ENCODE assay signal across 29 cellular contexts in genomic region chr1:36493524-36493923, GRCh38. TPM values are rescaled to one million over a fixed set of nuclear protein-coding genes. Genes with fewer than 3 reads are reported as not detected.
DNase-seq lines count a peak whose midpoint lies in the region; ATAC-seq, FAIRE-seq and TF ChIP-seq lines count a peak whose summit lies in the region.
"Had no signal": no experiment of that assay in that cellular context is flagged by ENCODE, and none has a peak within 500 bp of the region (broad histone marks: within the 10 kb centered on the region; RNA-seq: fewer than 3 reads in every experiment).

No MANE protein-coding gene starts in this region.

- in situ Hi-C loops in HepG2 (cut with HindIII; ENCODE audit: extremely low pct_ligation_motif_present, low pct_unique_long_range_greater_than_20kb) (no loop called here), K562 (cut with MboI) (no loop called here)

- TF ChIP-seq RAD21 in HepG2 (CRISPR knock-in tag; IDR thresholded peaks at IDR 0.05) = no peak
- TF ChIP-seq RAD21 in K562 (CRISPR knock-in tag; conservative IDR thresholded peaks at IDR 0.05 in 1 of 2, IDR thresholded peaks at IDR 0.05 in 1 of 2) = no peak

- H3K79me2 ChIP-seq in HepG2 (ENCODE audit: insufficient read depth, low read length) (no peaks in the 10 kb centered on the region), K562 (ENCODE audit: control insufficient read depth, insufficient read depth, low read length) (no peaks in the 10 kb centered on the region), trophoblast cell (ENCODE audit: control insufficient read depth, insufficient read depth, low read length, poor library complexity) (no peaks in the 10 kb centered on the region)

- FAIRE-seq in HepG2 (lab: Jason Lieb, UNC) = no peak
- FAIRE-seq in K562 (lab: Jason Lieb, UNC) = no peak
- peak; percentile 55 for FAIRE-seq in urothelium cell line (lab: Jason Lieb, UNC)
- FAIRE-seq: A549, GM12891, GM18507 had no signal

- H3K4me1 ChIP-seq in HepG2 (ENCODE audit: insufficient read depth, low read length) (peaks cover 28% of the 10 kb centered on the region), right lobe of liver (no peaks in the 10 kb centered on the region), K562 (replicated peaks in 1 of 2; ENCODE audit: control insufficient read depth in 2 of 2, insufficient read depth in 2 of 2, low read length in 2 of 2) (peaks cover 16 to 22% of the 10 kb centered on the region in 2 experiments), trophoblast cell (ENCODE audit: control insufficient read depth in 1 of 2, insufficient read depth in 2 of 2, low read length in 2 of 2) (no peaks in the 10 kb centered on the region)
- H3K4me1 ChIP-seq: A549 had no signal

- TF ChIP-seq CTCF in HepG2 (CRISPR knock-in tag; IDR thresholded peaks at IDR 0.05) = no peak
- TF ChIP-seq CTCF in right lobe of liver (IDR thresholded peaks at IDR 0.05) = no peak
- TF ChIP-seq CTCF in K562 (IDR thresholded peaks at IDR 0.05 in 2 of 3, conservative IDR thresholded peaks at IDR 0.05 in 1 of 3; ENCODE audit: insufficient read depth in 2 of 3, low read depth in 1 of 3, low read length in 3 of 3) = no peak

- no peak for TF ChIP-seq EP300 in HepG2 (IDR thresholded peaks at IDR 0.05; ENCODE audit: low read depth in 2 of 2, low read length in 2 of 2)
- no peak for TF ChIP-seq EP300 in HepG2 (CRISPR knock-in tag; IDR thresholded peaks at IDR 0.05; ENCODE audit: borderline replicate concordance)
- TF ChIP-seq EP300 in K562 (IDR thresholded peaks at IDR 0.05; ENCODE audit: low read length) = no peak

- 67% methylated on average over 9 of the region's 9 CpGs for WGBS in HepG2 (ENCODE audit: low lambda C conversion rate)
- WGBS in right lobe of liver (ENCODE audit: insufficient coverage, low coverage, low lambda C conversion rate, missing lambda C conversion rate) = 78% methylated on average over 8 of the region's 9 CpGs
- 55% methylated on average over 9 of the region's 9 CpGs for WGBS in K562 (ENCODE audit: insufficient coverage, low coverage, missing lambda C conversion rate)
- 100% methylated on average over 2 of the region's 9 CpGs for WGBS in trophoblast cell (ENCODE audit: extremely low coverage, insufficient coverage, insufficient read length)

- H3K9me3 ChIP-seq in HepG2 (ENCODE audit: low read length) (no peaks in the 10 kb centered on the region), right lobe of liver (no peaks in the 10 kb centered on the region), K562 (replicated peaks; ENCODE audit: control insufficient read depth, insufficient read depth, low read depth, low read length) (no peaks in the 10 kb centered on the region), trophoblast cell (ENCODE audit: insufficient read depth, low read depth, low read length) (no peaks in the 10 kb centered on the region)
- H3K9me3 ChIP-seq: A549 had no signal

- H3K4me3 ChIP-seq in HepG2 (replicated peaks in 1 of 3; ENCODE audit: insufficient read depth in 1 of 3, low read depth in 2 of 3, low read length in 3 of 3) (no peak overlapping the region), right lobe of liver (no peak overlapping the region), K562 (no peak overlapping the region), trophoblast cell (ENCODE audit: low read depth, low read length) (no peak overlapping the region)
- H3K4me3 ChIP-seq: A549, GM23338 had no signal

- H3K4me2 ChIP-seq in HepG2 (ENCODE audit: low read depth, low read length) = no peak overlapping the region
- no peak overlapping the region for H3K4me2 ChIP-seq in K562 (ENCODE audit: insufficient read depth, low read length)
- H3K4me2 ChIP-seq in trophoblast cell (ENCODE audit: low read length) = no peak overlapping the region
- H3K4me2 ChIP-seq: A549, GM23338 had no signal

- H4K20me1 ChIP-seq in HepG2 (ENCODE audit: insufficient read depth, low read length) = no peaks in the 10 kb centered on the region
- H4K20me1 ChIP-seq in K562 (replicated peaks; ENCODE audit: control insufficient read depth, insufficient read depth, low read length) = no peaks in the 10 kb centered on the region

- no peak overlapping the region for H2BK12ac ChIP-seq in trophoblast cell (ENCODE audit: low read length)

- no peak overlapping the region for H2BK5ac ChIP-seq in trophoblast cell (ENCODE audit: low read depth, low read length, poor library complexity)

- CTCF ChIA-PET in HepG2 (lab: Yijun Ruan, JAX; ENCODE audit: low intra/inter-chr PET ratio, low total read pairs) (no interaction called here), K562 (lab: Yijun Ruan, JAX; ENCODE audit: low intra/inter-chr PET ratio) (no interaction called here)

- H4K12ac ChIP-seq in trophoblast cell (ENCODE audit: low read depth, low read length) = no peak overlapping the region

- H3K36me3 ChIP-seq in HepG2 (replicated peaks in 1 of 2; ENCODE audit: control insufficient read depth in 1 of 2, insufficient read depth in 2 of 2, low read length in 2 of 2) (no peaks in the 10 kb centered on the region), right lobe of liver (no peaks in the 10 kb centered on the region), K562 (ENCODE audit: control insufficient read depth, insufficient read depth, low read length) (no peaks in the 10 kb centered on the region), trophoblast cell (ENCODE audit: control insufficient read depth in 1 of 2, insufficient read depth in 2 of 2, low read length in 2 of 2) (no peaks in the 10 kb centered on the region)

- no peak for ATAC-seq in HepG2
- ATAC-seq in right lobe of liver = no peak
- no peak for ATAC-seq in K562
- ATAC-seq in HG03521 (IDR thresholded peaks at IDR 0.05; ENCODE audit: unreplicated experiment) = no peak
- ATAC-seq: A549, GM23338, HCT116 had no signal

- no peak overlapping the region for H2BK120ac ChIP-seq in trophoblast cell (ENCODE audit: insufficient read depth, low read length, poor library complexity)

- no peak overlapping the region for H2AFZ ChIP-seq in HepG2 (ENCODE audit: low read length)
- H2AFZ ChIP-seq in K562 (ENCODE audit: low read depth, low read length) = no peak overlapping the region
- H2AFZ ChIP-seq in trophoblast cell (ENCODE audit: insufficient read depth, low read length, poor library complexity) = no peak overlapping the region
- H2AFZ ChIP-seq: GM23338 had no signal

- intact Hi-C loops in HepG2 (cut with micrococcal nuclease; ENCODE audit: unreplicated experiment) = no loop called here
- intact Hi-C loops in right lobe of liver (cut with DNase I) = no loop called here
- intact Hi-C loops in K562 (cut with micrococcal nuclease) = no loop called here

- H3K23ac ChIP-seq in trophoblast cell (ENCODE audit: low read length) = no peak overlapping the region

- no peak overlapping the region for H4K91ac ChIP-seq in trophoblast cell (ENCODE audit: low read depth, low read length)

- no peak overlapping the region for H2AK5ac ChIP-seq in trophoblast cell (ENCODE audit: low read length)

- H3K9me1 ChIP-seq in K562 (ENCODE audit: control insufficient read depth, insufficient read depth, low read length) = no peaks in the 10 kb centered on the region

- no peak overlapping the region for H3K4ac ChIP-seq in trophoblast cell (ENCODE audit: low read depth, low read length)

- no peak for DNase-seq in HepG2 (ENCODE audit: low spot score)
- DNase-seq in right lobe of liver = no peak
- no peak for DNase-seq in K562 (ENCODE audit: extremely low read depth in 1 of 4, low spot score in 3 of 4)
- peak; percentile 39 for DNase-seq in mesenteric fat pad (ENCODE audit: low spot score)
- DNase-seq in urothelium cell line (ENCODE audit: low spot score) = no peak
- DNase-seq in T-helper 2 cell = no peak
- no peak for DNase-seq in trophoblast cell
- DNase-seq: 8988T; ACHN; AML-193; C1 segment of cervical spinal cord; Calu3; CD4-positive, alpha-beta memory T cell; COR-L47; DMS53; DMS79 treated with DMSO at 0.1 percent for 48 hours; GF-D8; H9; HFFc6 had no signal

- POLR2A ChIA-PET in HepG2 (lab: Yijun Ruan, JAX) = no interaction called here
- POLR2A ChIA-PET in K562 (lab: Yijun Ruan, JAX) = interaction anchor here (0.7 kb wide), 1 partner anchor 383 kb away, joined by 3 read pairs; no protein-coding TSS in a partner anchor

- TF ChIP-seq POLR2A in HepG2 (IDR thresholded peaks at IDR 0.05; ENCODE audit: insufficient read depth in 1 of 2, low read depth in 2 of 2, low read length in 2 of 2) (no peak), right lobe of liver (IDR thresholded peaks at IDR 0.05) (no peak), K562 (conservative IDR thresholded peaks at IDR 0.05) (no peak)

- no peak overlapping the region for H3K27ac ChIP-seq in HepG2 (ENCODE audit: extremely low read length, insufficient read depth, low read length)
- H3K27ac ChIP-seq in right lobe of liver = no peak overlapping the region
- no peak overlapping the region for H3K27ac ChIP-seq in K562 (ENCODE audit: extremely low read depth, low read depth, low read length)
- H3K27ac ChIP-seq in trophoblast cell (ENCODE audit: low read depth, low read length) = no peak overlapping the region
- H3K27ac ChIP-seq: A549 had no signal

- BruUV-seq in HepG2 (replicated peaks; lab: Mats Ljungman, UMichigan) (no TSS peak), K562 (replicated peaks; lab: Mats Ljungman, UMichigan) (no TSS peak)

- H4K8ac ChIP-seq in trophoblast cell (ENCODE audit: low read depth, low read length) = no peak overlapping the region

- H3K27me3 ChIP-seq in HepG2 (ENCODE audit: control insufficient read depth in 1 of 2, insufficient read depth in 2 of 2, low read length in 2 of 2) = no peaks in the 10 kb centered on the region
- H3K27me3 ChIP-seq in right lobe of liver = no peaks in the 10 kb centered on the region
- peaks cover 4 to 5% of the 10 kb centered on the region in 2 experiments; a peak in 3 of 5 replicates for H3K27me3 ChIP-seq in K562 (ENCODE audit: control insufficient read depth in 2 of 2, insufficient read depth in 2 of 2, low read length in 2 of 2)
- no peaks in the 10 kb centered on the region for H3K27me3 ChIP-seq in trophoblast cell (ENCODE audit: insufficient read depth, low read length)

- no peak overlapping the region for H3K9ac ChIP-seq in HepG2 (ENCODE audit: insufficient read depth, low read depth, low read length)
- no peak overlapping the region for H3K9ac ChIP-seq in K562 (ENCODE audit: insufficient read depth in 1 of 2, low read depth in 2 of 2, low read length in 2 of 2)
- no peak overlapping the region for H3K9ac ChIP-seq in trophoblast cell (ENCODE audit: low read length)

- no peak overlapping the region for H3K18ac ChIP-seq in trophoblast cell (ENCODE audit: low read length)

- H3K14ac ChIP-seq in trophoblast cell (ENCODE audit: low read length) = no peak overlapping the region

- no peaks in the 10 kb centered on the region for H3K79me1 ChIP-seq in trophoblast cell (ENCODE audit: low read length)

RNA-seq across cellular contexts. Expression of gene CSF3R, which starts 10.8 kb away (rescaled TPM):
- total RNA-seq in HepG2 (2016; rRNA removed; fragmentation: Illumina TruSeq; extraction: Trizol) = 3.5 and 11.9 TPM in 2 replicates
- 2.8 and 3.1 TPM in 2 replicates for total RNA-seq in HepG2 (2016; cell fraction: cytosol; rRNA removed; fragmentation: Illumina TruSeq; extraction: Trizol; ENCODE audit: low read depth)
- 3.2 and 11.8 TPM in 2 replicates for total RNA-seq in HepG2 (2016; cell fraction: insoluble cytoplasmic fraction; rRNA removed; fragmentation: Illumina TruSeq; extraction: Trizol)
- 5.6 and 6.3 TPM in 2 replicates for total RNA-seq in HepG2 (2016; cell fraction: membrane; rRNA removed; fragmentation: Illumina TruSeq; extraction: Trizol)
- 17.4 and 18.5 TPM in 2 replicates for total RNA-seq in HepG2 (2016; cell fraction: nucleus; rRNA removed; fragmentation: Illumina TruSeq; extraction: Trizol)
- 28.8 and 45.4 TPM in 2 replicates for polyA plus RNA-seq in HepG2 (2011; rRNA removed)
- polyA plus RNA-seq in HepG2 (2011; cell fraction: cytosol; rRNA removed) = 14.7 and 16.4 TPM in 2 replicates
- 91.0 and 108 TPM in 2 replicates for polyA plus RNA-seq in HepG2 (2011; cell fraction: nucleus; rRNA removed)
- polyA plus RNA-seq in HepG2 (2012) = 30.0 and 40.7 TPM in 2 replicates
- 2.0 and 2.5 TPM in 2 replicates for polyA plus RNA-seq in HepG2 (2016; cell fraction: cytosol; fragmentation: Illumina TruSeq; extraction: Trizol; ENCODE audit: low read depth)
- polyA plus RNA-seq in HepG2 (2016; cell fraction: insoluble cytoplasmic fraction; fragmentation: Illumina TruSeq; extraction: Trizol; ENCODE audit: low read depth) = 5.0 and 5.6 TPM in 2 replicates
- 5.1 and 5.2 TPM in 2 replicates for polyA plus RNA-seq in HepG2 (2016; cell fraction: membrane; fragmentation: Illumina TruSeq; extraction: Trizol; ENCODE audit: low read depth)
- polyA plus RNA-seq in HepG2 (2016; cell fraction: nucleus; fragmentation: Illumina TruSeq; extraction: Trizol; ENCODE audit: insufficient read depth, low read depth) = 40.8 and 46.3 TPM in 2 replicates
- 1.5 and 20.2 TPM in 2 replicates for polyA minus RNA-seq in HepG2 (2011; rRNA and poly(A)+ RNA removed; ENCODE audit: low replicate concordance)
- polyA minus RNA-seq in HepG2 (2011; cell fraction: cytosol; rRNA and poly(A)+ RNA removed) = 6.9 and 10.3 TPM in 2 replicates
- polyA minus RNA-seq in HepG2 (2011; cell fraction: nucleus; rRNA and poly(A)+ RNA removed) = 28.3 and 40.9 TPM in 2 replicates
- 10 to 100 TPM in 3 of 6 experiments, 1 to 10 TPM in 3; 4.1 to 14.0 (median 9.5) TPM for total RNA-seq in right lobe of liver
- total RNA-seq in K562 (2011; cell fraction: chromatin; rRNA removed; ENCODE audit: low replicate concordance) = 2.6 and 2.7 TPM in 2 replicates
- 1.5 and 2.0 TPM in 2 replicates for total RNA-seq in K562 (2011; cell fraction: nucleolus; rRNA removed)
- total RNA-seq in K562 (2011; cell fraction: nucleoplasm; rRNA removed) = 0.95 and 1.7 TPM in 2 replicates
- total RNA-seq in K562 (2014; rRNA removed) = 0.32 and 0.78 TPM in 2 replicates
- total RNA-seq in K562 (2014; rRNA removed; fragmentation: Illumina TruSeq; extraction: Trizol) = 0.03 and 0.22 TPM in 2 replicates
- 0.54 and 0.79 TPM in 2 replicates for total RNA-seq in K562 (2015; rRNA removed; fragmentation: Illumina TruSeq; extraction: Trizol)
- 0.25 and 0.71 TPM in 2 replicates for total RNA-seq in K562 (2021)
- 0.21 and 0.57 TPM in 2 replicates for polyA plus RNA-seq in K562 (2011; rRNA removed)
- 0.18 and 0.35 TPM in 2 replicates for polyA plus RNA-seq in K562 (2011; cell fraction: cytosol; rRNA removed)
- polyA plus RNA-seq in K562 (2011; cell fraction: nucleus; rRNA removed) = 1.3 and 1.6 TPM in 2 replicates
- 0.92 and 13.0 TPM in 2 replicates for polyA plus RNA-seq in K562 (2012)
- polyA plus RNA-seq in K562 (2014; fragmentation: Illumina TruSeq; extraction: Trizol) = 0.40 and 0.48 TPM in 2 replicates
- polyA plus RNA-seq in K562 (2014; fragmentation: Nextera tagmentation; extraction: Ambion mirVana) = under 1 TPM in 1 of 2 experiments, not detected in 1; 0.21 TPM
- 0.50 and 0.86 TPM in 2 replicates for polyA plus RNA-seq in K562 (2014; rRNA removed)
- 0.25 and 0.36 TPM in 2 replicates for polyA minus RNA-seq in K562 (2011; rRNA and poly(A)+ RNA removed)
- polyA minus RNA-seq in K562 (2011; cell fraction: cytosol; rRNA and poly(A)+ RNA removed) = not detected in 2 replicates
- polyA minus RNA-seq in K562 (2011; cell fraction: nucleus; rRNA and poly(A)+ RNA removed) = 0.78 and 1.3 TPM in 2 replicates
- 82.0 TPM for total RNA-seq in mesenteric fat pad
- polyA plus RNA-seq in trophoblast cell (2013) = 55.8 and 63.8 TPM in 2 replicates
- total RNA-seq: Calu3, Daoy, G401, GM23338, H4, H9, HFFc6 had no signal
- polyA plus RNA-seq: A549; BJ; CD4-positive, alpha-beta memory T cell; GM23338 had no signal

RNA-seq across cellular contexts. Expression of gene MRPS15, which starts 29.3 kb away (rescaled TPM):
- total RNA-seq in HepG2 (2016; rRNA removed; fragmentation: Illumina TruSeq; extraction: Trizol) (113 and 137 TPM in 2 replicates), right lobe of liver (10 to 100 TPM; 44.9 to 63.6 (median 55.1) TPM), K562 (2014; rRNA removed) (209 and 251 TPM in 2 replicates), K562 (2014; rRNA removed; fragmentation: Illumina TruSeq; extraction: Trizol) (156 and 166 TPM in 2 replicates), K562 (2015; rRNA removed; fragmentation: Illumina TruSeq; extraction: Trizol) (148 and 156 TPM in 2 replicates), K562 (2021) (144 and 164 TPM in 2 replicates), mesenteric fat pad (83.4 TPM)
- 206 and 254 TPM in 2 replicates for total RNA-seq in HepG2 (2016; cell fraction: cytosol; rRNA removed; fragmentation: Illumina TruSeq; extraction: Trizol; ENCODE audit: low read depth)
- total RNA-seq in HepG2 (2016; cell fraction: insoluble cytoplasmic fraction; rRNA removed; fragmentation: Illumina TruSeq; extraction: Trizol) = 122 and 135 TPM in 2 replicates
- 170 and 207 TPM in 2 replicates for total RNA-seq in HepG2 (2016; cell fraction: membrane; rRNA removed; fragmentation: Illumina TruSeq; extraction: Trizol)
- 55.2 and 55.8 TPM in 2 replicates for total RNA-seq in HepG2 (2016; cell fraction: nucleus; rRNA removed; fragmentation: Illumina TruSeq; extraction: Trizol)
- polyA plus RNA-seq in HepG2 (2011; rRNA removed) (53.3 and 59.0 TPM in 2 replicates), K562 (2011; rRNA removed) (119 and 149 TPM in 2 replicates), K562 (2014; fragmentation: Illumina TruSeq; extraction: Trizol) (223 and 237 TPM in 2 replicates), K562 (2014; fragmentation: Nextera tagmentation; extraction: Ambion mirVana) (100 to 1,000 TPM in 1 of 2 experiments, 10 to 100 TPM in 1; 62.9 to 107 TPM), K562 (2014; rRNA removed) (250 and 286 TPM in 2 replicates)
- polyA plus RNA-seq in HepG2 (2011; cell fraction: cytosol; rRNA removed) = 63.3 and 64.9 TPM in 2 replicates
- polyA plus RNA-seq in HepG2 (2011; cell fraction: nucleus; rRNA removed) = 32.6 and 45.2 TPM in 2 replicates
- 46.7 and 60.7 TPM in 2 replicates for polyA plus RNA-seq in HepG2 (2012)
- 258 and 349 TPM in 2 replicates for polyA plus RNA-seq in HepG2 (2016; cell fraction: cytosol; fragmentation: Illumina TruSeq; extraction: Trizol; ENCODE audit: low read depth)
- 167 TPM in 2 replicates for polyA plus RNA-seq in HepG2 (2016; cell fraction: insoluble cytoplasmic fraction; fragmentation: Illumina TruSeq; extraction: Trizol; ENCODE audit: low read depth)
- 198 and 246 TPM in 2 replicates for polyA plus RNA-seq in HepG2 (2016; cell fraction: membrane; fragmentation: Illumina TruSeq; extraction: Trizol; ENCODE audit: low read depth)
- polyA plus RNA-seq in HepG2 (2016; cell fraction: nucleus; fragmentation: Illumina TruSeq; extraction: Trizol; ENCODE audit: insufficient read depth, low read depth) = 109 and 110 TPM in 2 replicates
- 12.8 and 22.8 TPM in 2 replicates for polyA minus RNA-seq in HepG2 (2011; rRNA and poly(A)+ RNA removed; ENCODE audit: low replicate concordance)
- polyA minus RNA-seq in HepG2 (2011; cell fraction: cytosol; rRNA and poly(A)+ RNA removed) = 16.6 and 17.9 TPM in 2 replicates
- 21.8 and 27.1 TPM in 2 replicates for polyA minus RNA-seq in HepG2 (2011; cell fraction: nucleus; rRNA and poly(A)+ RNA removed)
- 49.1 and 50.5 TPM in 2 replicates for total RNA-seq in K562 (2011; cell fraction: chromatin; rRNA removed; ENCODE audit: low replicate concordance)
- total RNA-seq in K562 (2011; cell fraction: nucleolus; rRNA removed) = 46.1 and 55.5 TPM in 2 replicates
- total RNA-seq in K562 (2011; cell fraction: nucleoplasm; rRNA removed) = 59.8 and 81.0 TPM in 2 replicates
- polyA plus RNA-seq in K562 (2011; cell fraction: cytosol; rRNA removed) = 89.3 and 95.0 TPM in 2 replicates
- polyA plus RNA-seq in K562 (2011; cell fraction: nucleus; rRNA removed) = 47.9 and 56.5 TPM in 2 replicates
- polyA plus RNA-seq in K562 (2012) = 112 and 119 TPM in 2 replicates
- 79.2 and 97.3 TPM in 2 replicates for polyA minus RNA-seq in K562 (2011; rRNA and poly(A)+ RNA removed)
- 31.1 and 33.4 TPM in 2 replicates for polyA minus RNA-seq in K562 (2011; cell fraction: cytosol; rRNA and poly(A)+ RNA removed)
- polyA minus RNA-seq in K562 (2011; cell fraction: nucleus; rRNA and poly(A)+ RNA removed) = 15.9 and 31.7 TPM in 2 replicates
- 170 and 174 TPM in 2 replicates for polyA plus RNA-seq in trophoblast cell (2013)

RNA-seq across cellular contexts. Expression of gene OSCP1, which starts 43.3 kb away (rescaled TPM):
- 0.60 and 0.86 TPM in 2 replicates for total RNA-seq in HepG2 (2016; rRNA removed; fragmentation: Illumina TruSeq; extraction: Trizol)
- total RNA-seq in HepG2 (2016; cell fraction: cytosol; rRNA removed; fragmentation: Illumina TruSeq; extraction: Trizol; ENCODE audit: low read depth) = 0.71 and 1.1 TPM in 2 replicates
- 1.0 and 1.6 TPM in 2 replicates for total RNA-seq in HepG2 (2016; cell fraction: insoluble cytoplasmic fraction; rRNA removed; fragmentation: Illumina TruSeq; extraction: Trizol)
- total RNA-seq in HepG2 (2016; cell fraction: membrane; rRNA removed; fragmentation: Illumina TruSeq; extraction: Trizol) = 0.72 and 1.4 TPM in 2 replicates
- 0.34 and 1.4 TPM in 2 replicates for total RNA-seq in HepG2 (2016; cell fraction: nucleus; rRNA removed; fragmentation: Illumina TruSeq; extraction: Trizol)
- polyA plus RNA-seq in HepG2 (2011; rRNA removed) = 0.84 and 0.85 TPM in 2 replicates
- polyA plus RNA-seq in HepG2 (2011; cell fraction: cytosol; rRNA removed) = 0.46 and 0.48 TPM in 2 replicates
- 0.23 and 0.93 TPM in 2 replicates for polyA plus RNA-seq in HepG2 (2011; cell fraction: nucleus; rRNA removed)
- 1.3 TPM in 2 replicates for polyA plus RNA-seq in HepG2 (2012)
- polyA plus RNA-seq in HepG2 (2016; cell fraction: cytosol; fragmentation: Illumina TruSeq; extraction: Trizol; ENCODE audit: low read depth) = 0.35 and 0.55 TPM in 2 replicates
- polyA plus RNA-seq in HepG2 (2016; cell fraction: insoluble cytoplasmic fraction; fragmentation: Illumina TruSeq; extraction: Trizol; ENCODE audit: low read depth) = 0.72 and 0.93 TPM in 2 replicates
- polyA plus RNA-seq in HepG2 (2016; cell fraction: membrane; fragmentation: Illumina TruSeq; extraction: Trizol; ENCODE audit: low read depth) = 0.69 and 1.2 TPM in 2 replicates
- polyA plus RNA-seq in HepG2 (2016; cell fraction: nucleus; fragmentation: Illumina TruSeq; extraction: Trizol; ENCODE audit: insufficient read depth, low read depth) = 1.1 and 1.4 TPM in 2 replicates
- 0.56 and 3.7 TPM in 2 replicates for polyA minus RNA-seq in HepG2 (2011; rRNA and poly(A)+ RNA removed; ENCODE audit: low replicate concordance)
- 0.62 TPM in 1 of 2 replicates, not detected in the other for polyA minus RNA-seq in HepG2 (2011; cell fraction: cytosol; rRNA and poly(A)+ RNA removed)
- 1.4 and 2.0 TPM in 2 replicates for polyA minus RNA-seq in HepG2 (2011; cell fraction: nucleus; rRNA and poly(A)+ RNA removed)
- total RNA-seq in right lobe of liver = 1 to 10 TPM in 5 of 6 experiments, under 1 TPM in 1; 0.40 to 4.9 (median 1.7) TPM
- 0.74 TPM in 1 of 2 replicates, not detected in the other for total RNA-seq in K562 (2011; cell fraction: chromatin; rRNA removed; ENCODE audit: low replicate concordance)
- not detected in 2 replicates for total RNA-seq in K562 (2011; cell fraction: nucleolus; rRNA removed)
- not detected in 2 replicates for total RNA-seq in K562 (2011; cell fraction: nucleoplasm; rRNA removed)
- 0.36 TPM in 1 of 2 replicates, not detected in the other for total RNA-seq in K562 (2014; rRNA removed)
- total RNA-seq in K562 (2014; rRNA removed; fragmentation: Illumina TruSeq; extraction: Trizol) = not detected in 2 replicates
- total RNA-seq in K562 (2015; rRNA removed; fragmentation: Illumina TruSeq; extraction: Trizol) = 0.40 TPM in 1 of 2 replicates, not detected in the other
- not detected in 2 replicates for total RNA-seq in K562 (2021)
- 0.12 and 0.15 TPM in 2 replicates for polyA plus RNA-seq in K562 (2011; rRNA removed)
- polyA plus RNA-seq in K562 (2011; cell fraction: cytosol; rRNA removed) = 0.35 TPM in 1 of 2 replicates, not detected in the other
- 0.46 TPM in 1 of 2 replicates, not detected in the other for polyA plus RNA-seq in K562 (2011; cell fraction: nucleus; rRNA removed)
- 0.42 and 0.50 TPM in 2 replicates for polyA plus RNA-seq in K562 (2012)
- polyA plus RNA-seq in K562 (2014; fragmentation: Illumina TruSeq; extraction: Trizol) = 0.22 and 0.30 TPM in 2 replicates
- polyA plus RNA-seq in K562 (2014; fragmentation: Nextera tagmentation; extraction: Ambion mirVana) = not detected
- polyA plus RNA-seq in K562 (2014; rRNA removed) = not detected in 2 replicates
- polyA minus RNA-seq in K562 (2011; rRNA and poly(A)+ RNA removed) = not detected in 2 replicates
- polyA minus RNA-seq in K562 (2011; cell fraction: cytosol; rRNA and poly(A)+ RNA removed) = not detected in 2 replicates
- polyA minus RNA-seq in K562 (2011; cell fraction: nucleus; rRNA and poly(A)+ RNA removed) = 0.33 TPM in 1 of 2 replicates, not detected in the other
- total RNA-seq in mesenteric fat pad = 7.0 TPM
- polyA plus RNA-seq in trophoblast cell (2013) = 3.7 and 3.8 TPM in 2 replicates

Comparison
In these comparisons a context has a peak if more than half of its experiments do, and no peak if none do; other contexts are left out.
1. Of the 241 proteins assayed by ChIP-seq in both HepG2 and K562: peak only in HepG2: NBN; only in K562: EHMT2; in both: none; in neither: 238; mixed calls (peak in some experiments, not most) for 1.